16 cellular contexts compared by ENCODE assay signal in genomic region chr14:97221572-97221971, GRCh38.
DNase-seq lines count a peak whose midpoint lies in the region; ATAC-seq and TF ChIP-seq lines count a peak whose summit lies in the region.
"Had no signal": no experiment of that assay in that cellular context is flagged by ENCODE, and none has a peak within 500 bp of the region (broad histone marks: within the 10 kb centered on the region; RNA-seq: fewer than 3 reads in every experiment).

No MANE protein-coding gene starts in this region.

- peak overlapping the region; percentile 100 for H3K27ac ChIP-seq in SK-N-MC
- H3K27ac ChIP-seq in body of pancreas, result no peak overlapping the region
- H3K27ac ChIP-seq: BLaER1 treated with 17β-estradiol and CSF1 and Interleukin-3, amounts not matched to agents 10 nM and 100 nM; C4-2B had no signal

- H3K9ac ChIP-seq in SK-N-MC (ENCODE audit: insufficient read length), result peak overlapping the region; percentile 76
- H3K9ac ChIP-seq: BLaER1 treated with 17β-estradiol and CSF1 and Interleukin-3, amounts not matched to agents 10 nM and 100 nM had no signal

- peaks cover 15% of the 10 kb centered on the region for H3K4me1 ChIP-seq in body of pancreas
- H3K4me1 ChIP-seq: Caco-2 had no signal

- H3K27me3 ChIP-seq in body of pancreas, result peaks cover 0 to 18% of the 10 kb centered on the region in 2 donors

- ATAC-seq in body of pancreas, result no peak
- ATAC-seq: CD8-positive, alpha-beta T cell had no signal

- no peaks in the 10 kb centered on the region for H3K36me3 ChIP-seq in SK-N-MC (ENCODE audit: insufficient read depth, low read length)
- no peaks in the 10 kb centered on the region for H3K36me3 ChIP-seq in body of pancreas (replicated peaks in 1 of 2; ENCODE audit: insufficient read depth in 1 of 2, low read depth in 2 of 2)
- H3K36me3 ChIP-seq: BLaER1 treated with 17β-estradiol and CSF1 and Interleukin-3, amounts not matched to agents 10 nM and 100 nM had no signal

- TF ChIP-seq CTCF in body of pancreas (IDR thresholded peaks at IDR 0.05), result no peak

- DNase-seq in SK-N-MC (ENCODE audit: low read depth, low spot score), result peak; percentile 99
- peak; percentile 20 for DNase-seq in left kidney (ENCODE audit: low read depth, low spot score)
- DNase-seq in renal cortical epithelial cell (ENCODE audit: low read depth), result peak; percentile 38
- no peak for DNase-seq in activated gamma-delta T cell (lab: John Stamatoyannopoulos, UW)
- DNase-seq in globus pallidus (ENCODE audit: low spot score), result no peak
- DNase-seq in body of pancreas, result no peak
- DNase-seq: 8988T; AML-193; Caco-2; Calu3; CD4-positive, alpha-beta T cell; CD8-positive, alpha-beta T cell; DMS79 treated with DMSO at 0.1 percent for 48 hours; GF-D8 had no signal

- H3K9me3 ChIP-seq in SK-N-MC (ENCODE audit: low read depth, low read length), result no peaks in the 10 kb centered on the region
- H3K9me3 ChIP-seq in body of pancreas, result no peaks in the 10 kb centered on the region
- H3K9me3 ChIP-seq: Caco-2 had no signal

- no peak for TF ChIP-seq POLR2A in body of pancreas (IDR thresholded peaks at IDR 0.05)

- H3K4me3 ChIP-seq in SK-N-MC (peak overlapping the region; percentile 58), body of pancreas (no peak overlapping the region)
- H3K4me3 ChIP-seq: BLaER1 treated with 17β-estradiol and CSF1 and Interleukin-3, amounts not matched to agents 10 nM and 100 nM had no signal

- intact Hi-C loops in body of pancreas (cut with DNase I), result no loop called here

- 66 to 76% methylated on average over 7 of the region's 7 CpGs for WGBS in body of pancreas, 2 donors

Comparison
In these comparisons a context has a peak if more than half of its experiments do, and no peak if none do; other contexts are left out.
1. DNase-seq: peak in SK-N-MC (single experiment), left kidney (single experiment) and renal cortical epithelial cell (single experiment); none in activated gamma-delta T cell (single experiment), globus pallidus (single experiment) and body of pancreas (0 of 4).